In the genomic region with DNA sequence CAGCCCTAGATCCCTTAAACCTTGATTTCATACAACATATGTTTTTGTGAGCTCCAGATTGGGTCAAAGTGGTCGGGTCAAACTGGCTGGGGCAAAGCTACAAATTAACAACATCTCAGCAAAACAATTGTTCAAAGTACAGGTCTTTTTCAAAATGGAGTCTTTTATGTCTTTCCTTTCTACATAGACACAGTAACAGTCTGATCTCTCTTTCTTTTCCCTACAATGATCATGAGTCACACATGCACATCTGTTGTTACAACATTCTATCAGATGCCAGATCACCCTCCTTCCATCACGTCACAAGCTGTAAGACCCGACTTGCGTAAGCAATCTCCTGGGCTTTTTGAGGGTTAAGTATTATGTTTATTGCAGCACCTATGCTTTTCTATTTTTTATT, we compare ENCODE assay signal across 2 cellular contexts.
TF ChIP-seq lines count a peak whose summit lies in the region.

No MANE protein-coding gene starts in this region.

TF ChIP-seq in K562, 482 proteins besides CTCF, POLR2A, EP300 and RAD21 (continues in another document):
- TF ChIP-seq ZNF318 (IDR thresholded peaks at IDR 0.05; ENCODE audit: borderline replicate concordance in 1 of 2, low read depth in 1 of 2) (peak in 1 of 2 experiments; percentile 67; a peak in 1 of 4 replicates), DPF2 (IDR thresholded peaks at IDR 0.05) (peak; percentile 37; the same call in 1 of the 2 replicates), ELF4 (CRISPR knock-in tag; IDR thresholded peaks at IDR 0.05) (0 out of 2 replicates have a peak, but pooled peaks have one; percentile 26), SMARCC2 (IDR thresholded peaks at IDR 0.05; ENCODE audit: low read depth) (no peak), ATF7 (IDR thresholded peaks at IDR 0.05) (peak; percentile 42; the same call in 1 of the 2 replicates), ARID3B (CRISPR knock-in tag; IDR thresholded peaks at IDR 0.05; ENCODE audit: borderline replicate concordance) (no peak), MEF2D (tag; conservative IDR thresholded peaks at IDR 0.05; ENCODE audit: low read depth) (peak; percentile 76), NR2C1 (IDR thresholded peaks at IDR 0.05) (no peak), NR2C1 (tag; IDR thresholded peaks at IDR 0.05) (peak; percentile 51; the same call in 1 of the 2 replicates), ZNF766 (CRISPR knock-in tag; conservative IDR thresholded peaks at IDR 0.05) (peak; percentile 75; the same call in 1 of the 2 replicates), NR2C2 (CRISPR knock-in tag; IDR thresholded peaks at IDR 0.05) (no peak), NR2C2 (tag; IDR thresholded peaks at IDR 0.05) (peak; percentile 41; the same call in 1 of the 2 replicates)
- TF ChIP-seq, protein P1, sequence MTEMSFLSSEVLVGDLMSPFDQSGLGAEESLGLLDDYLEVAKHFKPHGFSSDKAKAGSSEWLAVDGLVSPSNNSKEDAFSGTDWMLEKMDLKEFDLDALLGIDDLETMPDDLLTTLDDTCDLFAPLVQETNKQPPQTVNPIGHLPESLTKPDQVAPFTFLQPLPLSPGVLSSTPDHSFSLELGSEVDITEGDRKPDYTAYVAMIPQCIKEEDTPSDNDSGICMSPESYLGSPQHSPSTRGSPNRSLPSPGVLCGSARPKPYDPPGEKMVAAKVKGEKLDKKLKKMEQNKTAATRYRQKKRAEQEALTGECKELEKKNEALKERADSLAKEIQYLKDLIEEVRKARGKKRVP (CRISPR knock-in tag; IDR thresholded peaks at IDR 0.05): peak; percentile 77; the same call in 1 of the 2 replicates
- TF ChIP-seq, protein P2, sequence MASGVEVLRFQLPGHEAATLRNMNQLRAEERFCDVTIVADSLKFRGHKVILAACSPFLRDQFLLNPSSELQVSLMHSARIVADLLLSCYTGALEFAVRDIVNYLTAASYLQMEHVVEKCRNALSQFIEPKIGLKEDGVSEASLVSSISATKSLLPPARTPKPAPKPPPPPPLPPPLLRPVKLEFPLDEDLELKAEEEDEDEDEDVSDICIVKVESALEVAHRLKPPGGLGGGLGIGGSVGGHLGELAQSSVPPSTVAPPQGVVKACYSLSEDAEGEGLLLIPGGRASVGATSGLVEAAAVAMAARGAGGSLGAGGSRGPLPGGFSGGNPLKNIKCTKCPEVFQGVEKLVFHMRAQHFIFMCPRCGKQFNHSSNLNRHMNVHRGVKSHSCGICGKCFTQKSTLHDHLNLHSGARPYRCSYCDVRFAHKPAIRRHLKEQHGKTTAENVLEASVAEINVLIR (CRISPR knock-in tag; IDR thresholded peaks at IDR 0.05): peak; percentile 69

TF ChIP-seq in GM23338, 12 proteins besides CTCF, POLR2A, EP300 and RAD21 (continued from another document):
- TF ChIP-seq ETS1 (IDR thresholded peaks at IDR 0.05) (no peak), POLR2AphosphoS5 (IDR thresholded peaks at IDR 0.05; ENCODE audit: low read depth) (no peak), CREB1 (CRISPR knock-in tag; IDR thresholded peaks at IDR 0.05; ENCODE audit: low read depth) (no peak), EZH2phosphoT487 (IDR thresholded peaks at IDR 0.05; ENCODE audit: unreplicated experiment) (no peak)
